Comparison of ENCODE assay signal across 1 cellular context in the genomic region with DNA sequence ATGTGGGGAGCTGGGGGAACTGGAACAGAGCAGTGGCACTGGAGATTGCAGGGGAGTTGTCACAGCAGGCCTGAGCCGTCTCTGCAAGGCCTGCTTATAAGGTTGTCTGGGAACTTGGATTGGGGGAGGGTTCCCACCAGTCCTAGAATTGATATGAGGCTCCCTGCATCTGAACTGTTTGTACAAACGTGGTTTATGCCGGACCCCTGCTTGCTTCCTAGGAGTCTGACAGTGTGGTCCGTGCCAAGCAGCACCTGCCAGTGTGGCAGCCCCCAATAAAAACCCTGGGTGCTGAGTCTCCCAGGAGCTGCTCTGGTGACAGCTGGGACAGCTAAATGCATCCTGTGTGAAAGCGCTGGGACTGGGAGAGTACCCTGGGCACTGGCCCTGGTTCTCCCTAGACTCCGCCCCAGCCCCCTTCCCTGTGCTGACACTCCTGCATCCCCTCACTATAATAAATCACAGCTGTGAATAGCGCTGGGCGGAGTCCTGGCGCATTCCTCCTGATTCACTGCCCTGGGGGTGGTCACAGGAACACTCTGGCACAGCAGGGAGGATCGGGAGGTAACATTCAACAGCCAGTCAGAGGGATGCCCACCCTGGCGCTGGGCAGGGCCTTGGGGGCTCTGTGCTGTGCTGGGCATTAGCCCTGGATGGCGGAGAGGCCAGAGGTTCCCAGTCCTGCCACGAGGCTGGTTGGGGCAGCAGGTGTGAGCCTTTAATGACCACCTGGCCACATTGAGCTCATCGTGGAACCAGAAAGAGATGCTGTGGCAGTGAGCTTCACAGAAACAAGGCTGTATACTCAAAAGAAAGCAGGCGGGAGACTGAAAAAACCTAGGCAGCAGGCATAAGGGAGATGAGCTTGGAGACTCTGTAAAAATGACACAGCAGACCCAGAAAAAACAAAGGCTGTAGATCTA.
TF ChIP-seq lines count a peak whose summit lies in the region.

No MANE protein-coding gene starts in this region.

TF ChIP-seq in HEK293, 187 proteins besides CTCF, POLR2A, EP300 and RAD21 (continued from another document):
- TF ChIP-seq PRDM6 (tag by site-specific recombination; IDR thresholded peaks at IDR 0.05): no peak
- TF ChIP-seq ZNF529 (tag by site-specific recombination; IDR thresholded peaks at IDR 0.05; ENCODE audit: insufficient replicate concordance): no peak
- TF ChIP-seq ZNF341 (tag by site-specific recombination; IDR thresholded peaks at IDR 0.05; ENCODE audit: low read depth): peak; percentile 97
- no peak for TF ChIP-seq KLF10 (tag by site-specific recombination; IDR thresholded peaks at IDR 0.05)
- TF ChIP-seq ZNF335 (tag by site-specific recombination; conservative IDR thresholded peaks at IDR 0.05): no peak
- peak; percentile 34; the same call in 1 of the 2 replicates for TF ChIP-seq SP7 (tag by site-specific recombination; IDR thresholded peaks at IDR 0.05)
- peak; percentile 75 for TF ChIP-seq GLIS1 (tag by site-specific recombination; IDR thresholded peaks at IDR 0.05)
- peak; percentile 98 for TF ChIP-seq ZIC2 (tag by site-specific recombination; IDR thresholded peaks at IDR 0.05)
- no peak for TF ChIP-seq ZNF514 (tag by site-specific recombination; IDR thresholded peaks at IDR 0.05)
- TF ChIP-seq ZNF37A (tag by site-specific recombination; IDR thresholded peaks at IDR 0.05): no peak
